ENCODE assay signal across 9 cellular contexts in the genomic region with DNA sequence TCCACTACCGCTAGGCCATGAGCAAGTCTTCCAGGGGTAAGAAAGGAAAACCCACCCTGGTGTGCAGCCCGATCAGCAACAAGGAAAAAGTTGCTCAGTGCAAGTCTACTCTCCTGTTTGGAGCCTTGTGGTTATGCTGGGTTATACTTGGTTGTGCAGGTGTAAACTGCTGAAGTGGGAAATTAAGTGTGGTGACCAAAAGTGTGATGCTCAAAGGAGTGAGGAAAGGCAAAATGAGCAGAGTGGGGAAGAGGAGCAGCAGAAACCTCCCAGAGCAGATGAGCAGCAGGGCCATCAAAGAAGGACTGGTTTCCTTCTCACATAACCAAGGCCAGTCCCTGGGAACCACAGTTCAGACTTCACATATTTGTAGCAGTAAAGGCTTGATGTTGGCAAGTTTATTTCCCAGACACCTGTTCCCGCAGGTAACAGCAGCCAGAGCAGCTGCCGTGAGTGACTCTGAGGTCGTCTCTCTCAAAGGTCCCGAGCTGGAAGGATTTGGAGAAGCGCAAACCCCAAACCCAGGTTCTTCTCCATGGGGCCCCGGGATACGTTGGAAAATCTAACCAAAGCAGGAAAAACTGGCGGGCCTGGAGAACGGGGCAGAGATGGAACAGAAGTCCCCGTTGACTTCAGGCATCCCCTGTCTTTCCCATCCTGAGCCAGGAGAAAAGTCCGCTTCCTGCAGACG. TPM values are rescaled to one million over a fixed set of nuclear protein-coding genes. Genes with fewer than 3 reads are reported as not detected.
A peak's percentile ranks its signal among the peaks of the same experiment; 100 is the strongest.
DNase-seq lines count a peak whose midpoint lies in the region; ATAC-seq, FAIRE-seq and TF ChIP-seq lines count a peak whose summit lies in the region.
"Had no signal": no experiment of that assay in that cellular context is flagged by ENCODE, and none has a peak within 500 bp of the region (broad histone marks: within the 10 kb centered on the region; RNA-seq: fewer than 3 reads in every experiment).

No MANE protein-coding gene starts in this region.

- DNase-seq in activated T-cell treated with anti-CD3 and anti-CD28 coated beads, Interleukin-2, amount 50 U/mL, for 72 hours, result no peak
- DNase-seq in activated T-cell treated with anti-CD3 and anti-CD28 coated beads for 4 hours, result no peak
- DNase-seq in adipocyte (ENCODE audit: low read depth), result no peak
- DNase-seq in HepG2 (ENCODE audit: low spot score), result no peak
- no peak for DNase-seq in thyroid gland
- no peak for DNase-seq in stimulated activated naive CD4-positive, alpha-beta T cell treated with Interleukin-2 at 50 U/mL for 16 hours (lab: John Stamatoyannopoulos, UW)
- DNase-seq in NCI-H2196 treated with DMSO at 0.1 percent for 48 hours (lab: John Stamatoyannopoulos, UW; ENCODE audit: unreplicated experiment), result no peak

- WGBS in HepG2 (ENCODE audit: low lambda C conversion rate), result under 1% methylated on average over 8 of the region's 14 CpGs
- 30 to 39% methylated on average over 13 to 14 of the region's 14 CpGs for WGBS in thyroid gland, 2 donors

- H3K9me3 ChIP-seq in adipocyte (ENCODE audit: control insufficient read depth, low read length) (no peaks in the 10 kb centered on the region), HepG2 (ENCODE audit: low read length) (no peaks in the 10 kb centered on the region), thyroid gland (no peaks in the 10 kb centered on the region)

- H3K36me3 Mint-ChIP-seq in activated T-cell treated with anti-CD3 and anti-CD28 coated beads, Interleukin-2, amount 50 U/mL, for 72 hours (ENCODE audit: insufficient read depth in 2 of 2), result no peaks in the 10 kb centered on the region

- peaks cover 36% of the 10 kb centered on the region for H3K79me2 ChIP-seq in HepG2 (ENCODE audit: insufficient read depth, low read length)

- TF ChIP-seq POLR2A in HepG2 (IDR thresholded peaks at IDR 0.05; ENCODE audit: insufficient read depth in 1 of 2, low read depth in 2 of 2, low read length in 2 of 2) (no peak), thyroid gland (IDR thresholded peaks at IDR 0.05) (no peak)

- H3K4me1 ChIP-seq in adipocyte (ENCODE audit: control insufficient read depth, insufficient read depth, low read length) (peaks cover 10% of the 10 kb centered on the region), HepG2 (ENCODE audit: insufficient read depth, low read length) (peaks cover 63% of the 10 kb centered on the region), thyroid gland (peaks cover 0 to 13% of the 10 kb centered on the region in 2 donors)

- H4K20me1 ChIP-seq in HepG2 (ENCODE audit: insufficient read depth, low read length), result peaks cover 4% of the 10 kb centered on the region

- H2AFZ ChIP-seq in HepG2 (ENCODE audit: low read length), result peak overlapping the region; percentile 20

- no TSS peak for BruUV-seq in HepG2 (replicated peaks; lab: Mats Ljungman, UMichigan)

- POLR2A ChIA-PET in HepG2 (lab: Yijun Ruan, JAX), result interaction anchor here (0.7 to 1.4 kb wide), 3 partner anchors 8 to 24 kb away, joined by 3 read pairs; no protein-coding TSS in a partner anchor

- H3K36me3 ChIP-seq in adipocyte (ENCODE audit: control insufficient read depth, insufficient read depth, low read length, severe bottlenecking) (no peaks in the 10 kb centered on the region), HepG2 (replicated peaks in 1 of 2; ENCODE audit: control insufficient read depth in 1 of 2, insufficient read depth in 2 of 2, low read length in 2 of 2) (peaks cover under 1 to 3% of the 10 kb centered on the region in 2 experiments; a peak in 2 of 5 replicates), thyroid gland (no peaks in the 10 kb centered on the region)

- peak overlapping the region; percentile 66 to 81 for H3K4me3 Mint-ChIP-seq in activated T-cell treated with anti-CD3 and anti-CD28 coated beads, Interleukin-2, amount 50 U/mL, for 72 hours

- H3K27me3 ChIP-seq in adipocyte (replicated peaks; ENCODE audit: control insufficient read depth, insufficient read depth, low read length), result peaks cover 62% of the 10 kb centered on the region
- H3K27me3 ChIP-seq in HepG2 (ENCODE audit: control insufficient read depth in 1 of 2, insufficient read depth in 2 of 2, low read length in 2 of 2), result no peaks in the 10 kb centered on the region; a peak in 1 of 5 replicates
- H3K27me3 ChIP-seq in thyroid gland, result no peaks in the 10 kb centered on the region

- in situ Hi-C loops in HepG2 (cut with HindIII; ENCODE audit: extremely low pct_ligation_motif_present, low pct_unique_long_range_greater_than_20kb), result no loop called here

- CTCF ChIA-PET in HepG2 (lab: Yijun Ruan, JAX; ENCODE audit: low intra/inter-chr PET ratio, low total read pairs), result no interaction called here

- intact Hi-C loops in HepG2 (cut with micrococcal nuclease; ENCODE audit: unreplicated experiment) (no loop called here), thyroid gland (cut with DNase I) (no loop called here)

- no peak overlapping the region for H3K27ac Mint-ChIP-seq in activated T-cell treated with anti-CD3 and anti-CD28 coated beads, Interleukin-2, amount 50 U/mL, for 72 hours

- no peak for ATAC-seq in activated T-cell treated with anti-CD3 and anti-CD28 coated beads, Interleukin-2, amount 50 U/mL, for 72 hours (replicated peaks in 1 of 2)
- ATAC-seq in HepG2 (peak; percentile 39), GM21526 (IDR thresholded peaks at IDR 0.05; ENCODE audit: low FRiP score, unreplicated experiment) (no peak)

- H3K4me3 ChIP-seq in adipocyte (ENCODE audit: low read length), result peak overlapping the region; percentile 78
- peak overlapping the region; percentile 84 to 90 (median 85) for H3K4me3 ChIP-seq in HepG2 (replicated peaks in 1 of 3; ENCODE audit: insufficient read depth in 1 of 3, low read depth in 2 of 3, low read length in 3 of 3)
- H3K4me3 ChIP-seq in thyroid gland (replicated peaks in 1 of 3), result peak overlapping the region in 2 of 3 donors; percentile 68 to 86

- H3K4me1 Mint-ChIP-seq in activated T-cell treated with anti-CD3 and anti-CD28 coated beads, Interleukin-2, amount 50 U/mL, for 72 hours (ENCODE audit: low read depth), result peaks cover 8% of the 10 kb centered on the region

- peak; percentile 15 for FAIRE-seq in HepG2 (lab: Jason Lieb, UNC)

- H3K9ac ChIP-seq in adipocyte (ENCODE audit: low read length) (no peak overlapping the region), HepG2 (ENCODE audit: insufficient read depth, low read depth, low read length) (peak overlapping the region; percentile 78)

- no peak for TF ChIP-seq RAD21 in HepG2 (CRISPR knock-in tag; IDR thresholded peaks at IDR 0.05)

- no peaks in the 10 kb centered on the region for H3K9me3 Mint-ChIP-seq in activated T-cell treated with anti-CD3 and anti-CD28 coated beads, Interleukin-2, amount 50 U/mL, for 72 hours

- H3K4me2 ChIP-seq in HepG2 (ENCODE audit: low read depth, low read length), result peak overlapping the region; percentile 89

- TF ChIP-seq EP300 in HepG2 (IDR thresholded peaks at IDR 0.05; ENCODE audit: low read depth in 2 of 2, low read length in 2 of 2), result no peak
- no peak for TF ChIP-seq EP300 in HepG2 (CRISPR knock-in tag; IDR thresholded peaks at IDR 0.05; ENCODE audit: borderline replicate concordance)

- H3K27ac ChIP-seq in HepG2 (ENCODE audit: extremely low read length, insufficient read depth, low read length), result peak overlapping the region; percentile 76
- H3K27ac ChIP-seq in thyroid gland, result no peak overlapping the region

- TF ChIP-seq CTCF in HepG2 (CRISPR knock-in tag; IDR thresholded peaks at IDR 0.05) (no peak), thyroid gland (IDR thresholded peaks at IDR 0.05) (no peak)

- peaks cover 60% of the 10 kb centered on the region for H3K27me3 Mint-ChIP-seq in activated T-cell treated with anti-CD3 and anti-CD28 coated beads, Interleukin-2, amount 50 U/mL, for 72 hours (ENCODE audit: low read depth)

RNA-seq across cellular contexts. Expression of gene SMO, which starts 0.6 kb away (rescaled TPM):
- total RNA-seq in activated T-cell treated with anti-CD3 and anti-CD28 coated beads, Interleukin-2, amount 50 U/mL, for 72 hours, result 1 to 10 TPM in 1 of 2 donors, under 1 TPM in 1; 0.84 to 2.0 TPM
- 22.1 and 32.3 TPM in 2 replicates for total RNA-seq in HepG2 (2016; rRNA removed; fragmentation: Illumina TruSeq; extraction: Trizol)
- 72.0 and 77.5 TPM in 2 replicates for total RNA-seq in HepG2 (2016; cell fraction: cytosol; rRNA removed; fragmentation: Illumina TruSeq; extraction: Trizol; ENCODE audit: low read depth)
- total RNA-seq in HepG2 (2016; cell fraction: insoluble cytoplasmic fraction; rRNA removed; fragmentation: Illumina TruSeq; extraction: Trizol), result 22.7 and 33.9 TPM in 2 replicates
- total RNA-seq in HepG2 (2016; cell fraction: membrane; rRNA removed; fragmentation: Illumina TruSeq; extraction: Trizol), result 37.3 and 38.5 TPM in 2 replicates
- 26.1 and 28.3 TPM in 2 replicates for total RNA-seq in HepG2 (2016; cell fraction: nucleus; rRNA removed; fragmentation: Illumina TruSeq; extraction: Trizol)
- 23.8 and 30.7 TPM in 2 replicates for polyA plus RNA-seq in HepG2 (2011; rRNA removed)
- 21.9 and 24.2 TPM in 2 replicates for polyA plus RNA-seq in HepG2 (2011; cell fraction: cytosol; rRNA removed)
- polyA plus RNA-seq in HepG2 (2011; cell fraction: nucleus; rRNA removed), result 68.3 and 80.4 TPM in 2 replicates
- polyA plus RNA-seq in HepG2 (2012), result 19.4 and 20.7 TPM in 2 replicates
- polyA plus RNA-seq in HepG2 (2016; cell fraction: cytosol; fragmentation: Illumina TruSeq; extraction: Trizol; ENCODE audit: low read depth), result 4.1 and 4.4 TPM in 2 replicates
- polyA plus RNA-seq in HepG2 (2016; cell fraction: insoluble cytoplasmic fraction; fragmentation: Illumina TruSeq; extraction: Trizol; ENCODE audit: low read depth), result 22.5 and 25.2 TPM in 2 replicates
- polyA plus RNA-seq in HepG2 (2016; cell fraction: membrane; fragmentation: Illumina TruSeq; extraction: Trizol; ENCODE audit: low read depth), result 14.8 and 15.2 TPM in 2 replicates
- polyA plus RNA-seq in HepG2 (2016; cell fraction: nucleus; fragmentation: Illumina TruSeq; extraction: Trizol; ENCODE audit: insufficient read depth, low read depth), result 63.0 and 65.6 TPM in 2 replicates
- polyA minus RNA-seq in HepG2 (2011; rRNA and poly(A)+ RNA removed; ENCODE audit: low replicate concordance), result 0.07 and 139 TPM in 2 replicates
- polyA minus RNA-seq in HepG2 (2011; cell fraction: cytosol; rRNA and poly(A)+ RNA removed), result 31.4 and 35.0 TPM in 2 replicates
- 12.0 and 20.4 TPM in 2 replicates for polyA minus RNA-seq in HepG2 (2011; cell fraction: nucleus; rRNA and poly(A)+ RNA removed)
- total RNA-seq in thyroid gland, result 10 to 100 TPM; 10.5 to 17.4 (median 14.7) TPM
- total RNA-seq: HT-29 had no signal

RNA-seq across cellular contexts. Expression of gene AHCYL2, which starts 37.0 kb away (rescaled TPM):
- total RNA-seq in activated T-cell treated with anti-CD3 and anti-CD28 coated beads, Interleukin-2, amount 50 U/mL, for 72 hours, result 10 to 100 TPM; 40.8 to 44.8 TPM
- total RNA-seq in HepG2 (2016; rRNA removed; fragmentation: Illumina TruSeq; extraction: Trizol), result 9.5 and 12.9 TPM in 2 replicates
- 4.4 and 6.0 TPM in 2 replicates for total RNA-seq in HepG2 (2016; cell fraction: cytosol; rRNA removed; fragmentation: Illumina TruSeq; extraction: Trizol; ENCODE audit: low read depth)
- total RNA-seq in HepG2 (2016; cell fraction: insoluble cytoplasmic fraction; rRNA removed; fragmentation: Illumina TruSeq; extraction: Trizol), result 10.6 and 14.1 TPM in 2 replicates
- total RNA-seq in HepG2 (2016; cell fraction: membrane; rRNA removed; fragmentation: Illumina TruSeq; extraction: Trizol), result 4.9 and 5.6 TPM in 2 replicates
- 13.2 and 15.2 TPM in 2 replicates for total RNA-seq in HepG2 (2016; cell fraction: nucleus; rRNA removed; fragmentation: Illumina TruSeq; extraction: Trizol)
- polyA plus RNA-seq in HepG2 (2011; rRNA removed), result 12.5 and 14.7 TPM in 2 replicates
- polyA plus RNA-seq in HepG2 (2011; cell fraction: cytosol; rRNA removed), result 7.5 and 10.5 TPM in 2 replicates
- 11.3 TPM in 2 replicates for polyA plus RNA-seq in HepG2 (2011; cell fraction: nucleus; rRNA removed)
- 8.1 and 8.5 TPM in 2 replicates for polyA plus RNA-seq in HepG2 (2012)
- 1.0 and 1.3 TPM in 2 replicates for polyA plus RNA-seq in HepG2 (2016; cell fraction: cytosol; fragmentation: Illumina TruSeq; extraction: Trizol; ENCODE audit: low read depth)
- 9.3 and 10.0 TPM in 2 replicates for polyA plus RNA-seq in HepG2 (2016; cell fraction: insoluble cytoplasmic fraction; fragmentation: Illumina TruSeq; extraction: Trizol; ENCODE audit: low read depth)
- polyA plus RNA-seq in HepG2 (2016; cell fraction: membrane; fragmentation: Illumina TruSeq; extraction: Trizol; ENCODE audit: low read depth), result 2.6 TPM in 2 replicates
- polyA plus RNA-seq in HepG2 (2016; cell fraction: nucleus; fragmentation: Illumina TruSeq; extraction: Trizol; ENCODE audit: insufficient read depth, low read depth), result 16.2 and 18.7 TPM in 2 replicates
- polyA minus RNA-seq in HepG2 (2011; rRNA and poly(A)+ RNA removed; ENCODE audit: low replicate concordance), result 30.7 and 36.9 TPM in 2 replicates
- polyA minus RNA-seq in HepG2 (2011; cell fraction: cytosol; rRNA and poly(A)+ RNA removed), result 12.8 and 15.4 TPM in 2 replicates
- polyA minus RNA-seq in HepG2 (2011; cell fraction: nucleus; rRNA and poly(A)+ RNA removed), result 9.8 and 14.9 TPM in 2 replicates
- 100 to 1,000 TPM in 2 of 4 donors, 10 to 100 TPM in 2; 83.2 to 149 (median 101) TPM for total RNA-seq in thyroid gland

RNA-seq across cellular contexts. Expression of gene TSPAN33, which starts 43.3 kb away (rescaled TPM):
- total RNA-seq in activated T-cell treated with anti-CD3 and anti-CD28 coated beads, Interleukin-2, amount 50 U/mL, for 72 hours, result 10 to 100 TPM; 17.3 to 31.5 TPM
- total RNA-seq in HepG2 (2016; rRNA removed; fragmentation: Illumina TruSeq; extraction: Trizol) (12.9 and 15.3 TPM in 2 replicates), thyroid gland (10 to 100 TPM in 2 of 4 donors, 1 to 10 TPM in 2; 5.0 to 20.4 (median 10.4) TPM)
- 15.1 and 19.5 TPM in 2 replicates for total RNA-seq in HepG2 (2016; cell fraction: cytosol; rRNA removed; fragmentation: Illumina TruSeq; extraction: Trizol; ENCODE audit: low read depth)
- total RNA-seq in HepG2 (2016; cell fraction: insoluble cytoplasmic fraction; rRNA removed; fragmentation: Illumina TruSeq; extraction: Trizol), result 10.8 and 14.4 TPM in 2 replicates
- total RNA-seq in HepG2 (2016; cell fraction: membrane; rRNA removed; fragmentation: Illumina TruSeq; extraction: Trizol), result 32.7 and 34.3 TPM in 2 replicates
- 8.1 and 9.4 TPM in 2 replicates for total RNA-seq in HepG2 (2016; cell fraction: nucleus; rRNA removed; fragmentation: Illumina TruSeq; extraction: Trizol)
- polyA plus RNA-seq in HepG2 (2011; rRNA removed), result 16.5 and 18.2 TPM in 2 replicates
- 19.8 and 23.3 TPM in 2 replicates for polyA plus RNA-seq in HepG2 (2011; cell fraction: cytosol; rRNA removed)
- 8.5 and 9.9 TPM in 2 replicates for polyA plus RNA-seq in HepG2 (2011; cell fraction: nucleus; rRNA removed)
- polyA plus RNA-seq in HepG2 (2012), result 10.1 and 13.3 TPM in 2 replicates
- polyA plus RNA-seq in HepG2 (2016; cell fraction: cytosol; fragmentation: Illumina TruSeq; extraction: Trizol; ENCODE audit: low read depth), result 23.0 and 28.4 TPM in 2 replicates
- polyA plus RNA-seq in HepG2 (2016; cell fraction: insoluble cytoplasmic fraction; fragmentation: Illumina TruSeq; extraction: Trizol; ENCODE audit: low read depth), result 13.0 and 14.1 TPM in 2 replicates
- polyA plus RNA-seq in HepG2 (2016; cell fraction: membrane; fragmentation: Illumina TruSeq; extraction: Trizol; ENCODE audit: low read depth), result 35.6 and 37.4 TPM in 2 replicates
- polyA plus RNA-seq in HepG2 (2016; cell fraction: nucleus; fragmentation: Illumina TruSeq; extraction: Trizol; ENCODE audit: insufficient read depth, low read depth), result 15.5 and 18.6 TPM in 2 replicates
- polyA minus RNA-seq in HepG2 (2011; rRNA and poly(A)+ RNA removed; ENCODE audit: low replicate concordance), result 9.5 and 35.1 TPM in 2 replicates
- 9.1 and 9.7 TPM in 2 replicates for polyA minus RNA-seq in HepG2 (2011; cell fraction: cytosol; rRNA and poly(A)+ RNA removed)
- 7.2 and 10.4 TPM in 2 replicates for polyA minus RNA-seq in HepG2 (2011; cell fraction: nucleus; rRNA and poly(A)+ RNA removed)
